8 cellular contexts compared by ENCODE assay signal in genomic region chr17:38558751-38559024, GRCh38. TPM values are rescaled to one million over a fixed set of nuclear protein-coding genes. Genes with fewer than 3 reads are reported as not detected.
DNase-seq lines count a peak whose midpoint lies in the region; ATAC-seq and TF ChIP-seq lines count a peak whose summit lies in the region.

No MANE protein-coding gene starts in this region.

- H3K27me3 ChIP-seq in SK-N-SH (ENCODE audit: insufficient read depth): no peaks in the 10 kb centered on the region
- no peaks in the 10 kb centered on the region for H3K27me3 ChIP-seq in right cardiac atrium (ENCODE audit: control insufficient read depth, insufficient read depth)

- peak overlapping the region; percentile 13 for H3K27ac Mint-ChIP-seq in stimulated activated effector memory CD8-positive, alpha-beta T cell treated with anti-CD3 and anti-CD28 coated beads, Interleukin-12 subunit alpha, Interleukin-12 subunit beta, amount 100 ng/mL, for 72 hours

- POLR2A ChIA-PET in SK-N-SH (lab: Yijun Ruan, JAX): interaction anchor here (0.8 to 1.4 kb wide), 4 partner anchors 11 to 30 kb away, joined by 3 to 6 read pairs (median 4); no protein-coding TSS in a partner anchor

- WGBS in SK-N-SH (ENCODE audit: low lambda C conversion rate): 67% methylated on average over 7 of the region's 10 CpGs
- WGBS in right cardiac atrium: 4% methylated on average over 10 of the region's 10 CpGs

- no peak overlapping the region for H2AFZ ChIP-seq in SK-N-SH (ENCODE audit: low read depth)

- no peaks in the 10 kb centered on the region for H3K79me2 ChIP-seq in SK-N-SH (ENCODE audit: insufficient read depth)

- peak overlapping the region in 1 of 2 experiments; percentile 35; a peak in 2 of 4 replicates for H3K4me3 ChIP-seq in SK-N-SH (ENCODE audit: low read depth in 2 of 2, low read length in 1 of 2)
- peak overlapping the region; percentile 43 for H3K4me3 ChIP-seq in right cardiac atrium (ENCODE audit: low read length)

- peak overlapping the region; percentile 84; the same call in 1 of the 2 replicates for H3K4me2 ChIP-seq in SK-N-SH

- no peak overlapping the region for H3K9ac ChIP-seq in SK-N-SH

- H4K20me1 ChIP-seq in SK-N-SH (ENCODE audit: insufficient read depth): no peaks in the 10 kb centered on the region

- intact Hi-C loops in right cardiac atrium (cut with DNase I): loop anchor here in 3 of 4 donors (5.0 to 10.0 kb wide), 2 partner anchors 106 to 109 kb away; no protein-coding TSS in a partner anchor

- H3F3A ChIP-seq in SK-N-SH (replicated peaks; ENCODE audit: insufficient read depth): peaks cover 6% of the 10 kb centered on the region

- no peak for TF ChIP-seq RAD21 in SK-N-SH (IDR thresholded peaks at IDR 0.05; ENCODE audit: low read length)

- peak overlapping the region; percentile 86 for H3K4me3 Mint-ChIP-seq in stimulated activated effector memory CD8-positive, alpha-beta T cell treated with anti-CD3 and anti-CD28 coated beads, Interleukin-12 subunit alpha, Interleukin-12 subunit beta, amount 100 ng/mL, for 72 hours

- H3K4me1 Mint-ChIP-seq in stimulated activated effector memory CD8-positive, alpha-beta T cell treated with anti-CD3 and anti-CD28 coated beads, Interleukin-12 subunit alpha, Interleukin-12 subunit beta, amount 100 ng/mL, for 72 hours: peaks cover 28% of the 10 kb centered on the region

- no peak for TF ChIP-seq EP300 in SK-N-SH (IDR thresholded peaks at IDR 0.05; ENCODE audit: borderline replicate concordance in 1 of 2, low read depth in 1 of 2, low read length in 1 of 2)

- H3K9me3 ChIP-seq in SK-N-SH (no peaks in the 10 kb centered on the region), right cardiac atrium (ENCODE audit: control insufficient read depth, low read length) (no peaks in the 10 kb centered on the region)

- DNase-seq in SK-N-SH: no peak
- DNase-seq in right cardiac atrium: no peak
- DNase-seq in stimulated activated effector memory CD8-positive, alpha-beta T cell treated with anti-CD3 and anti-CD28 coated beads, Interleukin-12 subunit alpha, Interleukin-12 subunit beta, amount 100 ng/mL, for 72 hours (ENCODE audit: low spot score in 2 of 2): no peak
- DNase-seq in cerebellar nuclear complex (lab: John Stamatoyannopoulos, UW): no peak
- DNase-seq in GM10266 (ENCODE audit: extremely low spot score): no peak

- H3K36me3 ChIP-seq in SK-N-SH (replicated peaks in 1 of 2; ENCODE audit: control insufficient read depth in 1 of 2, insufficient read depth in 2 of 2, low read length in 1 of 2): no peaks in the 10 kb centered on the region

- no peaks in the 10 kb centered on the region for H3K9me3 Mint-ChIP-seq in stimulated activated effector memory CD8-positive, alpha-beta T cell treated with anti-CD3 and anti-CD28 coated beads, Interleukin-12 subunit alpha, Interleukin-12 subunit beta, amount 100 ng/mL, for 72 hours

- CTCF ChIA-PET in SK-N-SH (lab: Yijun Ruan, JAX): interaction anchor here (0.7 to 7.2 kb wide), 34 partner anchors 9 to 187 kb away, joined by 3 to 167 read pairs (median 8); partner anchors contain the start of genes EPOP and SRCIN1

- H3K27ac ChIP-seq in SK-N-SH (ENCODE audit: low read depth in 2 of 2, low read length in 1 of 2): no peak overlapping the region; a peak in 1 of 4 replicates
- H3K27ac ChIP-seq in VCaP: peak overlapping the region; percentile 64
- no peak overlapping the region for H3K27ac ChIP-seq in right cardiac atrium (ENCODE audit: low read length)

- no peaks in the 10 kb centered on the region for H3K9me2 ChIP-seq in SK-N-SH

- H3K4me1 ChIP-seq in SK-N-SH (ENCODE audit: control insufficient read depth in 1 of 2, insufficient read depth in 2 of 2, low read depth in 1 of 2, low read length in 1 of 2): peaks cover 0 to 30% of the 10 kb centered on the region in 2 experiments; a peak in 2 of 4 replicates
- peaks cover 4% of the 10 kb centered on the region for H3K4me1 ChIP-seq in right cardiac atrium (ENCODE audit: control insufficient read depth, insufficient read depth, low read length)

- peaks cover 10% of the 10 kb centered on the region for H3K36me3 Mint-ChIP-seq in stimulated activated effector memory CD8-positive, alpha-beta T cell treated with anti-CD3 and anti-CD28 coated beads, Interleukin-12 subunit alpha, Interleukin-12 subunit beta, amount 100 ng/mL, for 72 hours

- TF ChIP-seq CTCF in SK-N-SH (IDR thresholded peaks at IDR 0.05) (no peak), VCaP (conservative IDR thresholded peaks at IDR 0.05) (no peak), GM10266 (IDR thresholded peaks at IDR 0.05; ENCODE audit: control insufficient read depth, insufficient read depth, low read depth, missing control alignments) (no peak)

- ATAC-seq in SK-N-SH treated with all-trans-retinoic acid at 6 μM for 48 hours (no peak; the same call in 2 of the 3 replicates), right cardiac atrium (no peak), HG02759 (IDR thresholded peaks at IDR 0.05; ENCODE audit: unreplicated experiment) (no peak)
- ATAC-seq in stimulated activated effector memory CD8-positive, alpha-beta T cell treated with anti-CD3 and anti-CD28 coated beads, Interleukin-12 subunit alpha, Interleukin-12 subunit beta, amount 100 ng/mL, for 72 hours: peak; percentile 45

TF ChIP-seq in SK-N-SH, 30 proteins besides CTCF, POLR2A, EP300 and RAD21:
- TF ChIP-seq MAX (IDR thresholded peaks at IDR 0.05; ENCODE audit: low read depth): no peak
- no peak for TF ChIP-seq MEF2A (IDR thresholded peaks at IDR 0.05; ENCODE audit: borderline replicate concordance, low read depth)
- TF ChIP-seq TAF1 (IDR thresholded peaks at IDR 0.05; ENCODE audit: borderline replicate concordance, low read depth, low read length): no peak
- TF ChIP-seq IRF3 (IDR thresholded peaks at IDR 0.05; ENCODE audit: low read depth, low read length): no peak

TF ChIP-seq in SK-N-SH treated with all-trans-retinoic acid at 6 μM for 48 hours, 23 proteins besides CTCF, POLR2A, EP300 and RAD21 (continues in another document):
- TF ChIP-seq GLIS3 (CRISPR knock-in tag; IDR thresholded peaks at IDR 0.05): no peak
- no peak for TF ChIP-seq ZNF8 (CRISPR knock-in tag; IDR thresholded peaks at IDR 0.05)
- no peak for TF ChIP-seq BACH2 (CRISPR knock-in tag; IDR thresholded peaks at IDR 0.05; ENCODE audit: borderline replicate concordance)
- TF ChIP-seq PPARA (CRISPR knock-in tag; IDR thresholded peaks at IDR 0.05; ENCODE audit: borderline replicate concordance): no peak
- no peak for TF ChIP-seq POU6F1 (CRISPR knock-in tag; IDR thresholded peaks at IDR 0.05; ENCODE audit: borderline replicate concordance, low read depth)
- no peak for TF ChIP-seq TCF4 (CRISPR knock-in tag; IDR thresholded peaks at IDR 0.05; ENCODE audit: borderline replicate concordance)
- TF ChIP-seq ISL1 (CRISPR knock-in tag; IDR thresholded peaks at IDR 0.05): no peak
- no peak for TF ChIP-seq ESRRG (CRISPR knock-in tag; IDR thresholded peaks at IDR 0.05)
- TF ChIP-seq CSRNP3 (CRISPR knock-in tag; IDR thresholded peaks at IDR 0.05): no peak
- no peak for TF ChIP-seq ZC3H10 (CRISPR knock-in tag; IDR thresholded peaks at IDR 0.05)
- no peak for TF ChIP-seq OSR1 (CRISPR knock-in tag; IDR thresholded peaks at IDR 0.05)
- TF ChIP-seq ZNF70 (CRISPR knock-in tag; IDR thresholded peaks at IDR 0.05): no peak
- TF ChIP-seq ZNF565 (CRISPR knock-in tag; conservative IDR thresholded peaks at IDR 0.05; ENCODE audit: low read depth): no peak
- TF ChIP-seq PATZ1 (CRISPR knock-in tag; IDR thresholded peaks at IDR 0.05; ENCODE audit: borderline replicate concordance): no peak

RNA-seq across cellular contexts. Expression of gene SRCIN1, which starts 47.1 kb away (rescaled TPM):
- polyA plus RNA-seq in SK-N-SH (2012; rRNA removed): 0.45 and 1.0 TPM in 2 replicates
- polyA plus RNA-seq in SK-N-SH (2012; cell fraction: cytosol; rRNA removed): 0.28 and 0.42 TPM in 2 replicates
- polyA plus RNA-seq in SK-N-SH (2012; cell fraction: nucleus; rRNA removed): 4.6 and 5.6 TPM in 2 replicates
- total RNA-seq in right cardiac atrium: 1 to 10 TPM in 3 of 4 donors, under 1 TPM in 1; 0.89 to 4.8 (median 3.0) TPM
- polyA plus RNA-seq in right cardiac atrium: 2.6 TPM
